1 cellular context compared by ENCODE assay signal in genomic region chr16:85359147-85359822, GRCh38.
TF ChIP-seq lines count a peak whose summit lies in the region.

No MANE protein-coding gene starts in this region.

TF ChIP-seq in K562, 482 proteins besides CTCF, POLR2A, EP300 and RAD21 (continued from another document and continues in another):
- TF ChIP-seq CUX1 (CRISPR knock-in tag; IDR thresholded peaks at IDR 0.05) (no peak), ID3 (CRISPR knock-in tag; IDR thresholded peaks at IDR 0.05) (no peak), ID3 (tag; IDR thresholded peaks at IDR 0.05) (peak; percentile 96), ATF6 (CRISPR knock-in tag; IDR thresholded peaks at IDR 0.05) (0 out of 2 replicates have a peak, but pooled peaks have one; percentile 66), CREM (IDR thresholded peaks at IDR 0.05; ENCODE audit: low read depth) (peak; percentile 57; the same call in 1 of the 2 replicates), ZBTB2 (IDR thresholded peaks at IDR 0.05) (peak; percentile 45; the same call in 1 of the 2 replicates), ETV5 (CRISPR knock-in tag; IDR thresholded peaks at IDR 0.05; ENCODE audit: low read depth) (peak; percentile 24; the same call in 1 of the 2 replicates), MEIS2 (IDR thresholded peaks at IDR 0.05; ENCODE audit: partially characterized antibody) (peak; percentile 35), ZEB2 (IDR thresholded peaks at IDR 0.05) (0 out of 2 replicates have a peak, but pooled peaks have one; percentile 49), HEY1 (CRISPR knock-in tag; IDR thresholded peaks at IDR 0.05; ENCODE audit: borderline replicate concordance) (no peak), JUN (IDR thresholded peaks at IDR 0.05; ENCODE audit: borderline replicate concordance, low read depth, low read length) (peak; percentile 96), JUN (CRISPR knock-in tag; IDR thresholded peaks at IDR 0.05; ENCODE audit: borderline replicate concordance) (no peak; the same call in 1 of the 2 replicates), MEF2D (tag; conservative IDR thresholded peaks at IDR 0.05; ENCODE audit: low read depth) (no peak), GTF2A2 (tag; IDR thresholded peaks at IDR 0.05) (no peak), JUNB (CRISPR knock-in tag; conservative IDR thresholded peaks at IDR 0.05) (peak; percentile 91), MBD2 (IDR thresholded peaks at IDR 0.05; ENCODE audit: borderline replicate concordance, low read depth) (peak; percentile 80; the same call in 1 of the 2 replicates), DACH1 (IDR thresholded peaks at IDR 0.05; ENCODE audit: partially characterized antibody) (peak; percentile 7), NFIX (CRISPR knock-in tag; IDR thresholded peaks at IDR 0.05; ENCODE audit: low read depth) (no peak), CHD7 (IDR thresholded peaks at IDR 0.05; ENCODE audit: low read depth, low read length) (no peak), CTCFL (IDR thresholded peaks at IDR 0.05; ENCODE audit: borderline replicate concordance, insufficient read depth, low read depth, low read length, poor library complexity, severe bottlenecking) (peak; percentile 61), ZHX1 (conservative IDR thresholded peaks at IDR 0.05; ENCODE audit: low read length) (no peak), NFYB (IDR thresholded peaks at IDR 0.05; ENCODE audit: extremely low read depth, insufficient read length) (no peak)
